29 cellular contexts compared by ENCODE assay signal in genomic region chr18:28952339-28952738, GRCh38.
"Had no signal": no experiment of that assay in that cellular context is flagged by ENCODE, and none has a peak within 500 bp of the region (broad histone marks: within the 10 kb centered on the region; RNA-seq: fewer than 3 reads in every experiment).

No MANE protein-coding gene starts in this region.

- H3K36me3 Mint-ChIP-seq: activated CD4-positive, alpha-beta memory T cell treated with anti-CD3 and anti-CD28 coated beads for 36 hours; activated naive CD4-positive, alpha-beta T cell treated with anti-CD3 and anti-CD28 coated beads, Interleukin-2, amount 10 ng/mL, durations not matched to agents 7 days and 5 days; activated naive CD4-positive, alpha-beta T cell treated with anti-CD3 and anti-CD28 coated beads, Interleukin-2, amount 50 U/mL, for 24 hours; activated naive CD8-positive, alpha-beta T cell; activated naive CD8-positive, alpha-beta T cell treated with anti-CD3 and anti-CD28 coated beads, Interleukin-2, amount 10 ng/mL, durations not matched to agents 7 days and 5 days had no signal

- DNase-seq: activated B cell treated with CpG ODN at 0.5 μM for 24 hours; activated CD4-positive, alpha-beta memory T cell treated with anti-CD3 and anti-CD28 coated beads for 36 hours; activated CD4-positive, alpha-beta T cell treated with anti-CD3 and anti-CD28 coated beads for 4 hours; activated CD4-positive, alpha-beta T cell treated with anti-CD3 and anti-CD28 coated beads, Interleukin-2, amount 10 ng/mL, durations not matched to agents 24 days and 14 days; activated CD4-positive, alpha-beta T cell treated with anti-CD3 and anti-CD28 coated beads, Interleukin-2, amount 50 U/mL, for 1 hour; activated CD4-positive, alpha-beta T cell treated with anti-CD3 and anti-CD28 coated beads, Interleukin-2, amount 50 U/mL, for 4 hours; activated CD4-positive, CD25-positive, alpha-beta regulatory T cell treated with anti-CD3 and anti-CD28 coated beads, Interleukin-2, amount 50 U/mL, for 72 hours; activated CD8-positive, alpha-beta memory T cell treated with anti-CD3 and anti-CD28 coated beads, Interleukin-2, amount 50 U/mL, for 48 hours; activated CD8-positive, alpha-beta T cell treated with anti-CD3 and anti-CD28 coated beads for 36 hours; activated effector memory CD4-positive, alpha-beta T cell treated with Interleukin-2 at 50 U/mL for 16 hours; activated gamma-delta T cell; activated naive CD4-positive, alpha-beta T cell treated with anti-CD3 and anti-CD28 coated beads, Interleukin-2, amount 10 ng/mL, durations not matched to agents 7 days and 5 days; activated naive CD4-positive, alpha-beta T cell treated with Interleukin-2 at 50 U/mL for 16 hours; activated naive CD8-positive, alpha-beta T cell treated with anti-CD3 and anti-CD28 coated beads, Interleukin-2, amount 10 ng/mL, durations not matched to agents 7 days and 5 days; activated naive CD8-positive, alpha-beta T cell treated with anti-CD3 and anti-CD28 coated beads, Interleukin-2, amount 50 U/mL, for 24 hours; activated T-cell treated with anti-CD3 and anti-CD28 coated beads, Interleukin-2, amount 50 U/mL, for 24 hours; activated T-cell treated with anti-CD3 and anti-CD28 coated beads, Interleukin-2, amount 50 U/mL, for 48 hours; amygdala; anterior cingulate cortex; central memory CD4-positive, alpha-beta T cell; T-helper 1 cell; T-helper 2 cell; T-helper 9 cell had no signal

- H3K27ac Mint-ChIP-seq: activated B cell treated with CpG ODN at 0.5 μM for 24 hours; activated CD4-positive, alpha-beta memory T cell treated with anti-CD3 and anti-CD28 coated beads for 36 hours; activated CD4-positive, alpha-beta T cell treated with anti-CD3 and anti-CD28 coated beads, Interleukin-2, amount 10 ng/mL, durations not matched to agents 24 days and 14 days; activated CD8-positive, alpha-beta T cell treated with anti-CD3 and anti-CD28 coated beads for 36 hours; activated naive CD4-positive, alpha-beta T cell treated with anti-CD3 and anti-CD28 coated beads, Interleukin-2, amount 10 ng/mL, durations not matched to agents 7 days and 5 days; activated naive CD4-positive, alpha-beta T cell treated with anti-CD3 and anti-CD28 coated beads, Interleukin-2, amount 50 U/mL, for 24 hours; activated naive CD8-positive, alpha-beta T cell; activated naive CD8-positive, alpha-beta T cell treated with anti-CD3 and anti-CD28 coated beads, Interleukin-2, amount 10 ng/mL, durations not matched to agents 7 days and 5 days; activated naive CD8-positive, alpha-beta T cell treated with anti-CD3 and anti-CD28 coated beads, Interleukin-2, amount 50 U/mL, for 24 hours; activated T-cell treated with anti-CD3 and anti-CD28 coated beads, Interleukin-2, amount 50 U/mL, for 24 hours; activated T-helper 2 cell treated with anti-CD3 and anti-CD28 coated beads, Interferon-gamma antibody, Interleukin-2, Interleukin-4, amounts not matched to agents 10 μg/mL and 5 μg/mL and 100 μg/mL, durations not matched to agents 14 hours and 24 hours and 36 hours; brain; T-helper 1 cell treated with Interleukin-12 subunit alpha and Interleukin-12 subunit beta and Interleukin-4 antibody, amounts not matched to agents 30 μg/mL and 1 μg/mL, for 36 hours; T-helper 2 cell treated with Interferon-gamma antibody and Interleukin-4, amounts not matched to agents 5 μg/mL and 100 μg/mL, for 36 hours had no signal

- H3K4me3 Mint-ChIP-seq: activated B cell treated with CpG ODN at 0.5 μM for 24 hours; activated CD4-positive, alpha-beta memory T cell treated with anti-CD3 and anti-CD28 coated beads for 36 hours; activated CD4-positive, alpha-beta T cell treated with anti-CD3 and anti-CD28 coated beads, Interleukin-2, amount 10 ng/mL, durations not matched to agents 24 days and 14 days; activated CD8-positive, alpha-beta T cell treated with anti-CD3 and anti-CD28 coated beads for 36 hours; activated naive CD4-positive, alpha-beta T cell treated with anti-CD3 and anti-CD28 coated beads, Interleukin-2, amount 10 ng/mL, durations not matched to agents 7 days and 5 days; activated naive CD4-positive, alpha-beta T cell treated with anti-CD3 and anti-CD28 coated beads, Interleukin-2, amount 50 U/mL, for 24 hours; activated naive CD8-positive, alpha-beta T cell; activated naive CD8-positive, alpha-beta T cell treated with anti-CD3 and anti-CD28 coated beads, Interleukin-2, amount 10 ng/mL, durations not matched to agents 7 days and 5 days; activated naive CD8-positive, alpha-beta T cell treated with anti-CD3 and anti-CD28 coated beads, Interleukin-2, amount 50 U/mL, for 24 hours; activated T-cell treated with anti-CD3 and anti-CD28 coated beads, Interleukin-2, amount 50 U/mL, for 24 hours; brain; T-helper 1 cell treated with Interleukin-12 subunit alpha and Interleukin-12 subunit beta and Interleukin-4 antibody, amounts not matched to agents 30 μg/mL and 1 μg/mL, for 36 hours; T-helper 2 cell treated with Interferon-gamma antibody and Interleukin-4, amounts not matched to agents 5 μg/mL and 100 μg/mL, for 36 hours had no signal

- ATAC-seq: activated CD8-positive, alpha-beta T cell treated with anti-CD3 and anti-CD28 coated beads for 36 hours; activated naive CD8-positive, alpha-beta T cell treated with anti-CD3 and anti-CD28 coated beads, Interleukin-2, amount 50 U/mL, for 24 hours had no signal

- H3K4me1 Mint-ChIP-seq: activated B cell treated with CpG ODN at 0.5 μM for 24 hours; activated CD4-positive, alpha-beta T cell treated with anti-CD3 and anti-CD28 coated beads, Interleukin-2, amount 10 ng/mL, durations not matched to agents 24 days and 14 days; activated naive CD4-positive, alpha-beta T cell treated with anti-CD3 and anti-CD28 coated beads, Interleukin-2, amount 10 ng/mL, durations not matched to agents 7 days and 5 days; activated naive CD4-positive, alpha-beta T cell treated with anti-CD3 and anti-CD28 coated beads, Interleukin-2, amount 50 U/mL, for 24 hours; activated naive CD8-positive, alpha-beta T cell treated with anti-CD3 and anti-CD28 coated beads, Interleukin-2, amount 10 ng/mL, durations not matched to agents 7 days and 5 days; activated naive CD8-positive, alpha-beta T cell treated with anti-CD3 and anti-CD28 coated beads, Interleukin-2, amount 50 U/mL, for 24 hours; brain had no signal

- H3K27me3 Mint-ChIP-seq: activated B cell treated with CpG ODN at 0.5 μM for 24 hours; activated CD4-positive, alpha-beta memory T cell treated with anti-CD3 and anti-CD28 coated beads for 36 hours; activated CD4-positive, alpha-beta T cell treated with anti-CD3 and anti-CD28 coated beads, Interleukin-2, amount 10 ng/mL, durations not matched to agents 24 days and 14 days; activated CD8-positive, alpha-beta T cell treated with anti-CD3 and anti-CD28 coated beads for 36 hours; activated naive CD4-positive, alpha-beta T cell treated with anti-CD3 and anti-CD28 coated beads, Interleukin-2, amount 10 ng/mL, durations not matched to agents 7 days and 5 days; activated naive CD4-positive, alpha-beta T cell treated with anti-CD3 and anti-CD28 coated beads, Interleukin-2, amount 50 U/mL, for 24 hours; activated naive CD8-positive, alpha-beta T cell; activated naive CD8-positive, alpha-beta T cell treated with anti-CD3 and anti-CD28 coated beads, Interleukin-2, amount 10 ng/mL, durations not matched to agents 7 days and 5 days; activated naive CD8-positive, alpha-beta T cell treated with anti-CD3 and anti-CD28 coated beads, Interleukin-2, amount 50 U/mL, for 24 hours; activated T-cell treated with anti-CD3 and anti-CD28 coated beads, Interleukin-2, amount 50 U/mL, for 24 hours; brain had no signal
